ENCODE assay signal across 8 cellular contexts in the genomic region with DNA sequence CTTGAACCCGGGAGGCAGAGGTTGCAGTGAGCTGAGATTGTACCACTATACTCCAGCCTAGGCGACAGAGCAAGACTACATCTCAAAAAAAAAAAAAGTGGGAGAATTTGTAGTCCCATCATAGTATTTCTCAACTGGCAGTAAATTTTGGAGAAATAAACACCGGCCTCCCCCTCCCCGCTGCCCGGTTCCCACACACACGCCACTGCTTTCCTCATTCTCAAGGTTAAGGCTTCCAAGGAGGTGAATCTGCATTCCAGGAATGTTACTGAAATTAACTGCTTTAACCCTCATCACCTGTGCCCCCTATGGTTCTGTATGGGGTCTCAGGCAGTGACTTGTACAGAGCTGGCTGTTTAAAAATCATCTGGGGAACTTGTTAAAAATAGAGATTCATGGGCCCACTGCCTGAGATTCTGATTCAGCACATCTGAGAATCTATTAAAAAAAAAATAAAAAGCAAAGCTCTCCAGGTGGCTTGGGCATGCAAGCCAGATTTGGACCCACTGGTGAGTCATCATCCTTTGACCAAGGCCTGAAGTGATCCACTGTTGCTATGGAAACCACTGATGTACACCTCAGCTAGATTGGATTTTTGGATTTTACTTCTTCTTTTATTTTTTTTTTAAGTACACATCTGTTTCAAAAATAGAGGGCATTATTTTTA. TPM values are rescaled to one million over a fixed set of nuclear protein-coding genes. Genes with fewer than 3 reads are reported as not detected.
DNase-seq lines count a peak whose midpoint lies in the region; ATAC-seq, FAIRE-seq and TF ChIP-seq lines count a peak whose summit lies in the region.

No MANE protein-coding gene starts in this region.

- H3K4me1 ChIP-seq in small intestine (ENCODE audit: control insufficient read depth in 2 of 2, insufficient read depth in 1 of 2, low read depth in 1 of 2, low read length in 1 of 2) = peaks cover 0 to 4% of the 10 kb centered on the region in 2 donors

- ATAC-seq in HG02759 (IDR thresholded peaks at IDR 0.05; ENCODE audit: unreplicated experiment) = peak; percentile 63

- no peak for FAIRE-seq in small intestine (lab: Jason Lieb, UNC)

- H3K27me3 ChIP-seq in small intestine (ENCODE audit: control insufficient read depth in 2 of 2, insufficient read depth in 2 of 2, low read length in 2 of 2) = no peaks in the 10 kb centered on the region

- H3K36me3 ChIP-seq in small intestine (ENCODE audit: control insufficient read depth in 2 of 2, insufficient read depth in 2 of 2, low read length in 2 of 2) = no peaks in the 10 kb centered on the region

- DNase-seq in ELR (ENCODE audit: low read depth) (peak; percentile 88), NCI-H748 treated with DMSO at 0.1 percent for 48 hours (lab: John Stamatoyannopoulos, UW) (peak; percentile 9), fibroblast of villous mesenchyme (ENCODE audit: low read depth) (peak; percentile 56), iPS-NIHi7 (ENCODE audit: extremely low spot score) (no peak), small intestine (no peak), NCI-H187 (lab: John Stamatoyannopoulos, UW) (no peak), GDM1 (lab: John Stamatoyannopoulos, UW) (no peak)

- 89 to 97% (median 94%) methylated on average over 6 of the region's 6 CpGs for WGBS in small intestine, 3 donors

- TF ChIP-seq CTCF in fibroblast of villous mesenchyme (IDR thresholded peaks at IDR 0.05; ENCODE audit: insufficient read depth, low read depth, low read length) = no peak

- H3K4me3 ChIP-seq in fibroblast of villous mesenchyme (ENCODE audit: low read depth, low read length) (no peak overlapping the region), small intestine (ENCODE audit: low read depth in 1 of 2, low read length in 2 of 2) (no peak overlapping the region)

- H3K27ac ChIP-seq in small intestine (ENCODE audit: low read depth in 1 of 2, low read length in 1 of 2) = no peak overlapping the region

- no peaks in the 10 kb centered on the region for H3K9me3 ChIP-seq in small intestine (ENCODE audit: control insufficient read depth, low read depth)

RNA-seq across cellular contexts. Expression of a gene that starts 50.1 kb away (rescaled TPM):
- 51.4 and 54.4 TPM in 2 replicates for total RNA-seq in fibroblast of villous mesenchyme
- polyA plus RNA-seq in small intestine = 10 to 100 TPM; 65.4 to 78.5 (median 78.5) TPM

RNA-seq across cellular contexts. Expression of a gene that starts 54.0 kb away (rescaled TPM):
- 66.0 and 67.8 TPM in 2 replicates for total RNA-seq in fibroblast of villous mesenchyme
- polyA plus RNA-seq in small intestine = 10 to 100 TPM; 69.2 to 82.1 (median 71.2) TPM

Comparison
In these comparisons a context has a peak if more than half of its experiments do, and no peak if none do; other contexts are left out.
1. DNase-seq: peak in ELR (single experiment), NCI-H748 treated with DMSO at 0.1 percent for 48 hours (single experiment) and fibroblast of villous mesenchyme (single experiment); none in iPS-NIHi7 (single experiment), small intestine (single experiment), NCI-H187 (0 of 2) and GDM1 (single experiment).